16 cellular contexts compared by ENCODE assay signal in the genomic region with DNA sequence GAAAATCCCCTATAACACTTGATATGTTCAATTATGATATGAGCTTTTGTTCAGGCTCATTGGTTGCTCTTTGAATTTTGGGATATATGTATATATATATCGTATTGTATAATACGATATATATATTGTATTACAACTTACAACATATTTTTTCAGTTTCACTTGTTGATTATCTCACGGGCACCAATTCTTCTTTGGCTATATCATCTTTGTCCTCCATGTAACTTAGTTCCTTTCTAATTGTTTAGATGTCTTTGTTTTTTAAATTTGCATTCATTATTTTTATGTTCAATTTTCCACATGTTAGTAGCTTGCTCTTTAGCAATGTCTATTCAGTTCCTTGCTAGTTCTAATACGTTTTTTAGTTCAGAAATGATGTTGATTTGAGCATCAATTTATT.
A peak's percentile ranks its signal among the peaks of the same experiment; 100 is the strongest.
DNase-seq lines count a peak whose midpoint lies in the region; ATAC-seq and TF ChIP-seq lines count a peak whose summit lies in the region.
"Had no signal": no experiment of that assay in that cellular context is flagged by ENCODE, and none has a peak within 500 bp of the region (broad histone marks: within the 10 kb centered on the region; RNA-seq: fewer than 3 reads in every experiment).

No MANE protein-coding gene starts in this region.

- no peak for TF ChIP-seq CTCF in CD8-positive, alpha-beta T cell (IDR thresholded peaks at IDR 0.05)

- H3K27ac ChIP-seq in CD8-positive, alpha-beta T cell (ENCODE audit: low read depth, low read length) = peak overlapping the region; percentile 65

- no peak for ATAC-seq in CD8-positive, alpha-beta T cell
- no peak for ATAC-seq in activated naive CD8-positive, alpha-beta T cell treated with anti-CD3 and anti-CD28 coated beads, Interleukin-2, amount 50 U/mL, for 24 hours

- H3K4me1 ChIP-seq in CD8-positive, alpha-beta T cell (ENCODE audit: insufficient read depth, low read length) = peaks cover 23% of the 10 kb centered on the region

- H3K36me3 Mint-ChIP-seq in activated T-cell treated with anti-CD3 and anti-CD28 coated beads, Interleukin-2, amount 50 U/mL, for 24 hours (ENCODE audit: low read depth) = peaks cover 18% of the 10 kb centered on the region
- peaks cover 29% of the 10 kb centered on the region for H3K36me3 Mint-ChIP-seq in CD8-positive, alpha-beta T cell
- peaks cover 6% of the 10 kb centered on the region for H3K36me3 Mint-ChIP-seq in activated CD4-positive, alpha-beta memory T cell treated with anti-CD3 and anti-CD28 coated beads, Interleukin-2, amount 10 ng/mL, durations not matched to agents 7 days and 5 days (ENCODE audit: low read depth)
- H3K36me3 Mint-ChIP-seq in activated naive CD8-positive, alpha-beta T cell treated with anti-CD3 and anti-CD28 coated beads, Interleukin-2, amount 50 U/mL, for 24 hours (ENCODE audit: low read depth) = peaks cover 18% of the 10 kb centered on the region

- DNase-seq in activated T-cell treated with anti-CD3 and anti-CD28 coated beads, Interleukin-2, amount 50 U/mL, for 24 hours = no peak
- DNase-seq in activated T-cell treated with anti-CD3 and anti-CD28 coated beads for 4 hours (no peak), AG08395 (ENCODE audit: low spot score) (no peak)
- DNase-seq in CD8-positive, alpha-beta T cell = no peak
- DNase-seq in activated CD4-positive, alpha-beta memory T cell treated with anti-CD3 and anti-CD28 coated beads, Interleukin-2, amount 10 ng/mL, durations not matched to agents 7 days and 5 days = no peak
- no peak for DNase-seq in activated naive CD8-positive, alpha-beta T cell treated with anti-CD3 and anti-CD28 coated beads, Interleukin-2, amount 50 U/mL, for 24 hours
- DNase-seq in effector CD4-positive, alpha-beta T cell = no peak
- DNase-seq: AML-193, H9, IMR-90, Karpas-422, MG63, NCI-H1092, NCI-H1694, NCI-H524 had no signal

- no peaks in the 10 kb centered on the region for H3K27me3 Mint-ChIP-seq in activated T-cell treated with anti-CD3 and anti-CD28 coated beads, Interleukin-2, amount 50 U/mL, for 24 hours
- H3K27me3 Mint-ChIP-seq in CD8-positive, alpha-beta T cell (ENCODE audit: low read depth) = no peaks in the 10 kb centered on the region
- no peaks in the 10 kb centered on the region for H3K27me3 Mint-ChIP-seq in activated CD4-positive, alpha-beta memory T cell treated with anti-CD3 and anti-CD28 coated beads, Interleukin-2, amount 10 ng/mL, durations not matched to agents 7 days and 5 days
- no peaks in the 10 kb centered on the region for H3K27me3 Mint-ChIP-seq in activated naive CD8-positive, alpha-beta T cell treated with anti-CD3 and anti-CD28 coated beads, Interleukin-2, amount 50 U/mL, for 24 hours

- no peak overlapping the region for H3K4me3 Mint-ChIP-seq in activated T-cell treated with anti-CD3 and anti-CD28 coated beads, Interleukin-2, amount 50 U/mL, for 24 hours
- no peak overlapping the region for H3K4me3 Mint-ChIP-seq in CD8-positive, alpha-beta T cell
- H3K4me3 Mint-ChIP-seq in activated CD4-positive, alpha-beta memory T cell treated with anti-CD3 and anti-CD28 coated beads, Interleukin-2, amount 10 ng/mL, durations not matched to agents 7 days and 5 days = no peak overlapping the region
- peak overlapping the region; percentile 48 for H3K4me3 Mint-ChIP-seq in activated naive CD8-positive, alpha-beta T cell treated with anti-CD3 and anti-CD28 coated beads, Interleukin-2, amount 50 U/mL, for 24 hours
- H3K4me3 Mint-ChIP-seq: CD14-positive monocyte, H9 had no signal

- H3K4me3 ChIP-seq in CD8-positive, alpha-beta T cell (ENCODE audit: low read depth, low read length) = no peak overlapping the region
- H3K4me3 ChIP-seq: MG63 had no signal

- peak overlapping the region; percentile 94 for H3K27ac Mint-ChIP-seq in activated T-cell treated with anti-CD3 and anti-CD28 coated beads, Interleukin-2, amount 50 U/mL, for 24 hours
- peak overlapping the region; percentile 97 for H3K27ac Mint-ChIP-seq in CD8-positive, alpha-beta T cell
- peak overlapping the region; percentile 74 for H3K27ac Mint-ChIP-seq in activated CD4-positive, alpha-beta memory T cell treated with anti-CD3 and anti-CD28 coated beads, Interleukin-2, amount 10 ng/mL, durations not matched to agents 7 days and 5 days
- H3K27ac Mint-ChIP-seq in activated naive CD8-positive, alpha-beta T cell treated with anti-CD3 and anti-CD28 coated beads, Interleukin-2, amount 50 U/mL, for 24 hours = peak overlapping the region; percentile 89
- H3K27ac Mint-ChIP-seq: H9 had no signal

- H3K9me3 Mint-ChIP-seq in activated T-cell treated with anti-CD3 and anti-CD28 coated beads, Interleukin-2, amount 50 U/mL, for 24 hours = peaks cover 6% of the 10 kb centered on the region
- peaks cover 15% of the 10 kb centered on the region for H3K9me3 Mint-ChIP-seq in CD8-positive, alpha-beta T cell
- peaks cover 11% of the 10 kb centered on the region for H3K9me3 Mint-ChIP-seq in activated CD4-positive, alpha-beta memory T cell treated with anti-CD3 and anti-CD28 coated beads, Interleukin-2, amount 10 ng/mL, durations not matched to agents 7 days and 5 days
- peaks cover 21% of the 10 kb centered on the region for H3K9me3 Mint-ChIP-seq in activated naive CD8-positive, alpha-beta T cell treated with anti-CD3 and anti-CD28 coated beads, Interleukin-2, amount 50 U/mL, for 24 hours

- no peaks in the 10 kb centered on the region for H3K27me3 ChIP-seq in CD8-positive, alpha-beta T cell (ENCODE audit: insufficient read depth, low read length)
- H3K27me3 ChIP-seq: MG63 had no signal

- peaks cover 23% of the 10 kb centered on the region for H3K4me1 Mint-ChIP-seq in activated T-cell treated with anti-CD3 and anti-CD28 coated beads, Interleukin-2, amount 50 U/mL, for 24 hours (ENCODE audit: low read depth)
- peaks cover 47% of the 10 kb centered on the region for H3K4me1 Mint-ChIP-seq in CD8-positive, alpha-beta T cell (ENCODE audit: low read depth)
- H3K4me1 Mint-ChIP-seq in activated CD4-positive, alpha-beta memory T cell treated with anti-CD3 and anti-CD28 coated beads, Interleukin-2, amount 10 ng/mL, durations not matched to agents 7 days and 5 days = peaks cover 13% of the 10 kb centered on the region
- H3K4me1 Mint-ChIP-seq in activated naive CD8-positive, alpha-beta T cell treated with anti-CD3 and anti-CD28 coated beads, Interleukin-2, amount 50 U/mL, for 24 hours = peaks cover 23% of the 10 kb centered on the region
- H3K4me1 Mint-ChIP-seq: H9 had no signal

- intact Hi-C loops in CD8-positive, alpha-beta T cell (cut with DNase I, micrococcal nuclease) = loop anchor here (1.0 to 10.0 kb wide), 7 partner anchors 12 to 564 kb away; partner anchors contain the start of genes BACH1 (in 1 of the 2), CCT8 (in 1 of the 2) and USP16 (in 1 of the 2)

- CTCF ChIA-PET in CD8-positive, alpha-beta T cell (lab: Charles Lee) = interaction anchor here (1.0 to 5.2 kb wide), 11 partner anchors 9 to 150 kb away, joined by 3 to 30 read pairs (median 5); partner anchors contain the start of gene BACH1
- CTCF ChIA-PET in activated CD4-positive, alpha-beta memory T cell treated with anti-CD3 and anti-CD28 coated beads, Interleukin-2, amount 10 ng/mL, durations not matched to agents 7 days and 5 days (lab: Charles Lee) = interaction anchor here (0.8 to 1.3 kb wide), 2 partner anchors 9 to 150 kb away, joined by 4 read pairs; partner anchors contain the start of gene BACH1

- no peaks in the 10 kb centered on the region for H3K9me3 ChIP-seq in CD8-positive, alpha-beta T cell (ENCODE audit: low read length)

- POLR2A ChIA-PET in CD8-positive, alpha-beta T cell (lab: Charles Lee) = interaction anchor here (0.7 to 2.1 kb wide), 8 partner anchors 12 to 424 kb away, joined by 3 to 13 read pairs (median 4); partner anchors contain the start of gene USP16
- POLR2A ChIA-PET in activated CD4-positive, alpha-beta memory T cell treated with anti-CD3 and anti-CD28 coated beads, Interleukin-2, amount 10 ng/mL, durations not matched to agents 7 days and 5 days (lab: Charles Lee) = interaction anchor here (1.6 kb wide), 1 partner anchor 13 kb away, joined by 5 read pairs; no protein-coding TSS in a partner anchor

- no peaks in the 10 kb centered on the region for H3K36me3 ChIP-seq in CD8-positive, alpha-beta T cell (ENCODE audit: insufficient read depth, low read length)
